1 cellular context compared by ENCODE assay signal in the genomic region with DNA sequence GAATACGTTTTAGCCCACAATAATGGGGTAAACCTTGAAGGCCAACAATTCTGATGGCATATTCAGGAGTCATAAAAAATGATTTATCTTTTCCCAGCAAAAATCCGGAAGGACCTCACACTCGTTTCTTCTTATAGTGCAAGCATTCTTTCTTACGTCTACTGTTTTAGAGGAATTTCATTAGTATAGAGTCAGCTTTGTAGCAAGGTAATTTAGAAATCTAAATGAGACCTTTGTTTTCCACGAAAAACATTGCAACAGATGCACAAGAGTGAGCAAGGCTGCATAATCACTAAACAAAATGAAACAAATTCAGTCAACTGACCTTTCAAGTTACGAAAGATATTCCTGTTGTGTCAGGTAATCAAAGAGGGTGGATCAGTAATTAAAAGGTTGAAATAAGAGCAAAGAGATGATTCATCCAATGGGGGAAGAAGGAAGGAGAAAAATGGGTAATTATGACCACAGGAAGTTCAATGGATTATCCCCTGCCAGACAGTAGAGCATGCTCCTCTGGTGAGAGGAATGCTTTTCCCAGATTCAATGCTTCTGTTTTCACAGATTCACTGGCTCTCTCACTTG.
TF ChIP-seq lines count a peak whose summit lies in the region.

No MANE protein-coding gene starts in this region.

TF ChIP-seq in K562, 482 proteins besides CTCF, POLR2A, EP300 and RAD21 (continues in another document):
- TF ChIP-seq TEAD4 (IDR thresholded peaks at IDR 0.05; ENCODE audit: low read length) (no peak), TEAD4 (CRISPR knock-in tag; IDR thresholded peaks at IDR 0.05; ENCODE audit: borderline replicate concordance) (no peak), HLTF (IDR thresholded peaks at IDR 0.05) (no peak), ZNF311 (CRISPR knock-in tag; IDR thresholded peaks at IDR 0.05) (no peak), TRIM28 (IDR thresholded peaks at IDR 0.05) (no peak), CREM (IDR thresholded peaks at IDR 0.05; ENCODE audit: low read depth) (no peak), CTBP1 (IDR thresholded peaks at IDR 0.05; ENCODE audit: borderline replicate concordance) (no peak), HMG20B (CRISPR knock-in tag; IDR thresholded peaks at IDR 0.05) (no peak), SIN3A (IDR thresholded peaks at IDR 0.05; ENCODE audit: borderline replicate concordance in 2 of 2, control insufficient read depth in 1 of 2, low read depth in 2 of 2, low read length in 2 of 2) (no peak), PHF20 (IDR thresholded peaks at IDR 0.05; ENCODE audit: partially characterized antibody) (peak; percentile 47), EHMT2 (IDR thresholded peaks at IDR 0.05) (no peak), KHSRP (IDR thresholded peaks at IDR 0.05) (no peak), EWSR1 (IDR thresholded peaks at IDR 0.05; ENCODE audit: borderline replicate concordance, low read depth, partially characterized antibody) (peak; percentile 60), ELF1 (tag; IDR thresholded peaks at IDR 0.05) (0 out of 2 replicates have a peak, but pooled peaks have one; percentile 5), ADNP (tag; IDR thresholded peaks at IDR 0.05) (no peak), CHD1 (IDR thresholded peaks at IDR 0.05; ENCODE audit: low read length) (no peak), RNF2 (IDR thresholded peaks at IDR 0.05) (no peak), GATAD2B (IDR thresholded peaks at IDR 0.05; ENCODE audit: borderline replicate concordance) (no peak), RFX7 (CRISPR knock-in tag; IDR thresholded peaks at IDR 0.05) (0 out of 2 replicates have a peak, but pooled peaks have one; percentile 52), ZNF584 (CRISPR knock-in tag; IDR thresholded peaks at IDR 0.05; ENCODE audit: low read depth) (no peak), NBN (IDR thresholded peaks at IDR 0.05; ENCODE audit: low read depth) (no peak), ZNF175 (CRISPR knock-in tag; IDR thresholded peaks at IDR 0.05; ENCODE audit: low read depth) (peak; percentile 21; the same call in 1 of the 2 replicates), CEBPB (tag; IDR thresholded peaks at IDR 0.05) (peak; percentile 13; the same call in 1 of the 2 replicates), NR2C1 (IDR thresholded peaks at IDR 0.05) (no peak), NR2C1 (tag; IDR thresholded peaks at IDR 0.05) (peak; percentile 1; the same call in 1 of the 2 replicates), MTA2 (IDR thresholded peaks at IDR 0.05; ENCODE audit: low read depth) (no peak), ZFPM2 (CRISPR knock-in tag; IDR thresholded peaks at IDR 0.05) (no peak), KAT8 (IDR thresholded peaks at IDR 0.05; ENCODE audit: low read depth) (peak; percentile 60; the same call in 1 of the 2 replicates), GABPB1 (CRISPR knock-in tag; IDR thresholded peaks at IDR 0.05) (no peak), FOXP1 (CRISPR knock-in tag; IDR thresholded peaks at IDR 0.05) (no peak), FOSL1 (tag; conservative IDR thresholded peaks at IDR 0.05) (no peak), MAFG (tag; conservative IDR thresholded peaks at IDR 0.05) (no peak), SRF (CRISPR knock-in tag; IDR thresholded peaks at IDR 0.05) (no peak), ZC3H4 (CRISPR knock-in tag; IDR thresholded peaks at IDR 0.05; ENCODE audit: borderline replicate concordance) (no peak), TGIF2 (CRISPR knock-in tag; IDR thresholded peaks at IDR 0.05) (no peak), XRCC4 (IDR thresholded peaks at IDR 0.05; ENCODE audit: extremely low read depth, insufficient read depth, insufficient read length) (no peak), CCNT2 (IDR thresholded peaks at IDR 0.05; ENCODE audit: borderline replicate concordance, extremely low read depth, insufficient read length, low read depth, low read length) (no peak), RFX1 (IDR thresholded peaks at IDR 0.05) (no peak), RBM15 (IDR thresholded peaks at IDR 0.05; ENCODE audit: insufficient read depth, low read length) (no peak)
- TF ChIP-seq, protein P1, sequence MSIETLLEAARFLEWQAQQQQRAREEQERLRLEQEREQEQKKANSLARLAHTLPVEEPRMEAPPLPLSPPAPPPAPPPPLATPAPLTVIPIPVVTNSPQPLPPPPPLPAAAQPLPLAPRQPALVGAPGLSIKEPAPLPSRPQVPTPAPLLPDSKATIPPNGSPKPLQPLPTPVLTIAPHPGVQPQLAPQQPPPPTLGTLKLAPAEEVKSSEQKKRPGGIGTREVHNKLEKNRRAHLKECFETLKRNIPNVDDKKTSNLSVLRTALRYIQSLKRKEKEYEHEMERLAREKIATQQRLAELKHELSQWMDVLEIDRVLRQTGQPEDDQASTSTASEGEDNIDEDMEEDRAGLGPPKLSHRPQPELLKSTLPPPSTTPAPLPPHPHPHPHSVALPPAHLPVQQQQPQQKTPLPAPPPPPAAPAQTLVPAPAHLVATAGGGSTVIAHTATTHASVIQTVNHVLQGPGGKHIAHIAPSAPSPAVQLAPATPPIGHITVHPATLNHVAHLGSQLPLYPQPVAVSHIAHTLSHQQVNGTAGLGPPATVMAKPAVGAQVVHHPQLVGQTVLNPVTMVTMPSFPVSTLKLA (conservative IDR thresholded peaks at IDR 0.05), result no peak
- TF ChIP-seq, protein P2, sequence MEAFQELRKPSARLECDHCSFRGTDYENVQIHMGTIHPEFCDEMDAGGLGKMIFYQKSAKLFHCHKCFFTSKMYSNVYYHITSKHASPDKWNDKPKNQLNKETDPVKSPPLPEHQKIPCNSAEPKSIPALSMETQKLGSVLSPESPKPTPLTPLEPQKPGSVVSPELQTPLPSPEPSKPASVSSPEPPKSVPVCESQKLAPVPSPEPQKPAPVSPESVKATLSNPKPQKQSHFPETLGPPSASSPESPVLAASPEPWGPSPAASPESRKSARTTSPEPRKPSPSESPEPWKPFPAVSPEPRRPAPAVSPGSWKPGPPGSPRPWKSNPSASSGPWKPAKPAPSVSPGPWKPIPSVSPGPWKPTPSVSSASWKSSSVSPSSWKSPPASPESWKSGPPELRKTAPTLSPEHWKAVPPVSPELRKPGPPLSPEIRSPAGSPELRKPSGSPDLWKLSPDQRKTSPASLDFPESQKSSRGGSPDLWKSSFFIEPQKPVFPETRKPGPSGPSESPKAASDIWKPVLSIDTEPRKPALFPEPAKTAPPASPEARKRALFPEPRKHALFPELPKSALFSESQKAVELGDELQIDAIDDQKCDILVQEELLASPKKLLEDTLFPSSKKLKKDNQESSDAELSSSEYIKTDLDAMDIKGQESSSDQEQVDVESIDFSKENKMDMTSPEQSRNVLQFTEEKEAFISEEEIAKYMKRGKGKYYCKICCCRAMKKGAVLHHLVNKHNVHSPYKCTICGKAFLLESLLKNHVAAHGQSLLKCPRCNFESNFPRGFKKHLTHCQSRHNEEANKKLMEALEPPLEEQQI (IDR thresholded peaks at IDR 0.05), result peak; percentile 4; the same call in 1 of the 2 replicates
- TF ChIP-seq, protein P3, sequence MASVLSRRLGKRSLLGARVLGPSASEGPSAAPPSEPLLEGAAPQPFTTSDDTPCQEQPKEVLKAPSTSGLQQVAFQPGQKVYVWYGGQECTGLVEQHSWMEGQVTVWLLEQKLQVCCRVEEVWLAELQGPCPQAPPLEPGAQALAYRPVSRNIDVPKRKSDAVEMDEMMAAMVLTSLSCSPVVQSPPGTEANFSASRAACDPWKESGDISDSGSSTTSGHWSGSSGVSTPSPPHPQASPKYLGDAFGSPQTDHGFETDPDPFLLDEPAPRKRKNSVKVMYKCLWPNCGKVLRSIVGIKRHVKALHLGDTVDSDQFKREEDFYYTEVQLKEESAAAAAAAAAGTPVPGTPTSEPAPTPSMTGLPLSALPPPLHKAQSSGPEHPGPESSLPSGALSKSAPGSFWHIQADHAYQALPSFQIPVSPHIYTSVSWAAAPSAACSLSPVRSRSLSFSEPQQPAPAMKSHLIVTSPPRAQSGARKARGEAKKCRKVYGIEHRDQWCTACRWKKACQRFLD (CRISPR knock-in tag; IDR thresholded peaks at IDR 0.05), result no peak
- TF ChIP-seq, protein P4, sequence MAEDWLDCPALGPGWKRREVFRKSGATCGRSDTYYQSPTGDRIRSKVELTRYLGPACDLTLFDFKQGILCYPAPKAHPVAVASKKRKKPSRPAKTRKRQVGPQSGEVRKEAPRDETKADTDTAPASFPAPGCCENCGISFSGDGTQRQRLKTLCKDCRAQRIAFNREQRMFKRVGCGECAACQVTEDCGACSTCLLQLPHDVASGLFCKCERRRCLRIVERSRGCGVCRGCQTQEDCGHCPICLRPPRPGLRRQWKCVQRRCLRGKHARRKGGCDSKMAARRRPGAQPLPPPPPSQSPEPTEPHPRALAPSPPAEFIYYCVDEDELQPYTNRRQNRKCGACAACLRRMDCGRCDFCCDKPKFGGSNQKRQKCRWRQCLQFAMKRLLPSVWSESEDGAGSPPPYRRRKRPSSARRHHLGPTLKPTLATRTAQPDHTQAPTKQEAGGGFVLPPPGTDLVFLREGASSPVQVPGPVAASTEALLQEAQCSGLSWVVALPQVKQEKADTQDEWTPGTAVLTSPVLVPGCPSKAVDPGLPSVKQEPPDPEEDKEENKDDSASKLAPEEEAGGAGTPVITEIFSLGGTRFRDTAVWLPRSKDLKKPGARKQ (CRISPR knock-in tag; IDR thresholded peaks at IDR 0.05), result peak; percentile 90; the same call in 1 of the 2 replicates
- TF ChIP-seq, protein P5, sequence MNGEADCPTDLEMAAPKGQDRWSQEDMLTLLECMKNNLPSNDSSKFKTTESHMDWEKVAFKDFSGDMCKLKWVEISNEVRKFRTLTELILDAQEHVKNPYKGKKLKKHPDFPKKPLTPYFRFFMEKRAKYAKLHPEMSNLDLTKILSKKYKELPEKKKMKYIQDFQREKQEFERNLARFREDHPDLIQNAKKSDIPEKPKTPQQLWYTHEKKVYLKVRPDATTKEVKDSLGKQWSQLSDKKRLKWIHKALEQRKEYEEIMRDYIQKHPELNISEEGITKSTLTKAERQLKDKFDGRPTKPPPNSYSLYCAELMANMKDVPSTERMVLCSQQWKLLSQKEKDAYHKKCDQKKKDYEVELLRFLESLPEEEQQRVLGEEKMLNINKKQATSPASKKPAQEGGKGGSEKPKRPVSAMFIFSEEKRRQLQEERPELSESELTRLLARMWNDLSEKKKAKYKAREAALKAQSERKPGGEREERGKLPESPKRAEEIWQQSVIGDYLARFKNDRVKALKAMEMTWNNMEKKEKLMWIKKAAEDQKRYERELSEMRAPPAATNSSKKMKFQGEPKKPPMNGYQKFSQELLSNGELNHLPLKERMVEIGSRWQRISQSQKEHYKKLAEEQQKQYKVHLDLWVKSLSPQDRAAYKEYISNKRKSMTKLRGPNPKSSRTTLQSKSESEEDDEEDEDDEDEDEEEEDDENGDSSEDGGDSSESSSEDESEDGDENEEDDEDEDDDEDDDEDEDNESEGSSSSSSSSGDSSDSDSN (IDR thresholded peaks at IDR 0.05; ENCODE audit: borderline replicate concordance in 1 of 2, low read depth in 2 of 2, low read length in 2 of 2), result no peak
- TF ChIP-seq, protein P6, sequence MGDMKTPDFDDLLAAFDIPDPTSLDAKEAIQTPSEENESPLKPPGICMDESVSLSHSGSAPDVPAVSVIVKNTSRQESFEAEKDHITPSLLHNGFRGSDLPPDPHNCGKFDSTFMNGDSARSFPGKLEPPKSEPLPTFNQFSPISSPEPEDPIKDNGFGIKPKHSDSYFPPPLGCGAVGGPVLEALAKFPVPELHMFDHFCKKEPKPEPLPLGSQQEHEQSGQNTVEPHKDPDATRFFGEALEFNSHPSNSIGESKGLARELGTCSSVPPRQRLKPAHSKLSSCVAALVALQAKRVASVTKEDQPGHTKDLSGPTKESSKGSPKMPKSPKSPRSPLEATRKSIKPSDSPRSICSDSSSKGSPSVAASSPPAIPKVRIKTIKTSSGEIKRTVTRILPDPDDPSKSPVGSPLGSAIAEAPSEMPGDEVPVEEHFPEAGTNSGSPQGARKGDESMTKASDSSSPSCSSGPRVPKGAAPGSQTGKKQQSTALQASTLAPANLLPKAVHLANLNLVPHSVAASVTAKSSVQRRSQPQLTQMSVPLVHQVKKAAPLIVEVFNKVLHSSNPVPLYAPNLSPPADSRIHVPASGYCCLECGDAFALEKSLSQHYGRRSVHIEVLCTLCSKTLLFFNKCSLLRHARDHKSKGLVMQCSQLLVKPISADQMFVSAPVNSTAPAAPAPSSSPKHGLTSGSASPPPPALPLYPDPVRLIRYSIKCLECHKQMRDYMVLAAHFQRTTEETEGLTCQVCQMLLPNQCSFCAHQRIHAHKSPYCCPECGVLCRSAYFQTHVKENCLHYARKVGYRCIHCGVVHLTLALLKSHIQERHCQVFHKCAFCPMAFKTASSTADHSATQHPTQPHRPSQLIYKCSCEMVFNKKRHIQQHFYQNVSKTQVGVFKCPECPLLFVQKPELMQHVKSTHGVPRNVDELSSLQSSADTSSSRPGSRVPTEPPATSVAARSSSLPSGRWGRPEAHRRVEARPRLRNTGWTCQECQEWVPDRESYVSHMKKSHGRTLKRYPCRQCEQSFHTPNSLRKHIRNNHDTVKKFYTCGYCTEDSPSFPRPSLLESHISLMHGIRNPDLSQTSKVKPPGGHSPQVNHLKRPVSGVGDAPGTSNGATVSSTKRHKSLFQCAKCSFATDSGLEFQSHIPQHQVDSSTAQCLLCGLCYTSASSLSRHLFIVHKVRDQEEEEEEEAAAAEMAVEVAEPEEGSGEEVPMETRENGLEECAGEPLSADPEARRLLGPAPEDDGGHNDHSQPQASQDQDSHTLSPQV (IDR thresholded peaks at IDR 0.05), result peak; percentile 44; the same call in 1 of the 2 replicates
- TF ChIP-seq, protein P7, sequence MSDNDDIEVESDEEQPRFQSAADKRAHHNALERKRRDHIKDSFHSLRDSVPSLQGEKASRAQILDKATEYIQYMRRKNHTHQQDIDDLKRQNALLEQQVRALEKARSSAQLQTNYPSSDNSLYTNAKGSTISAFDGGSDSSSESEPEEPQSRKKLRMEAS (CRISPR knock-in tag; IDR thresholded peaks at IDR 0.05), result no peak
- TF ChIP-seq, protein P8, sequence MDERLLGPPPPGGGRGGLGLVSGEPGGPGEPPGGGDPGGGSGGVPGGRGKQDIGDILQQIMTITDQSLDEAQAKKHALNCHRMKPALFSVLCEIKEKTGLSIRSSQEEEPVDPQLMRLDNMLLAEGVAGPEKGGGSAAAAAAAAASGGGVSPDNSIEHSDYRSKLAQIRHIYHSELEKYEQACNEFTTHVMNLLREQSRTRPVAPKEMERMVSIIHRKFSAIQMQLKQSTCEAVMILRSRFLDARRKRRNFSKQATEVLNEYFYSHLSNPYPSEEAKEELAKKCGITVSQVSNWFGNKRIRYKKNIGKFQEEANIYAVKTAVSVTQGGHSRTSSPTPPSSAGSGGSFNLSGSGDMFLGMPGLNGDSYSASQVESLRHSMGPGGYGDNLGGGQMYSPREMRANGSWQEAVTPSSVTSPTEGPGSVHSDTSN (CRISPR knock-in tag; IDR thresholded peaks at IDR 0.05; ENCODE audit: low read depth), result no peak
- TF ChIP-seq, protein P8 (tag; conservative IDR thresholded peaks at IDR 0.05; ENCODE audit: low read depth), result peak; percentile 65
